In the genomic region with DNA sequence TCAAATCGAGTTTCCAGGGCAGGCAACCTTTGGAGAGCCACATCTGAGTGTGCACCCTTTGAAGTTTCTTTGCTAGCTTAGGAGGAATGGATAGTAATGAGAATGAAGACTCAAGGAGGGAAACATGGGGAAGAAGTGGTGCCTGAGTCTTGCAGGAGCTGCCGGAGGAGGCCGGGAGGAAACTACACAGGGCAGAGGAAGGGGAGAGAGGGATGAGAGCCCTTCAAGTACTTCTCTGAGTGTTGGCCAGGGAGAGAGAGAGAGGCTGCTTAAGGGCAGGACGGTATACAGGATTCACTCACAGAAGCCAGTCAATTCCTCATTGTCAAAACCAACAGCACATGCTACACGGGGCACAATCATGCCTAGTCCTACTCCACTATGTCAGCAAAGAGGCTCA, we compare ENCODE assay signal across 8 cellular contexts.
"Had no signal": no experiment of that assay in that cellular context is flagged by ENCODE, and none has a peak within 500 bp of the region (broad histone marks: within the 10 kb centered on the region; RNA-seq: fewer than 3 reads in every experiment).

No MANE protein-coding gene starts in this region.

- H3K36me3 ChIP-seq: HAP-1 had no signal

- H3K4me1 ChIP-seq: HAP-1 had no signal

- H3K27ac ChIP-seq: GM23248 had no signal

- DNase-seq: GM23248, GOT3, H7, HFFc6, IMR-90 had no signal

- H3K4me3 ChIP-seq: GM23248, HAP-1, K562 had no signal

- FAIRE-seq: HTR-8/SVneo had no signal

- H3K9me3 ChIP-seq: HAP-1 had no signal
